Comparison of ENCODE assay signal across 8 cellular contexts in genomic region chr19:8512991-8513686, GRCh38. TPM values are rescaled to one million over a fixed set of nuclear protein-coding genes. Genes with fewer than 3 reads are reported as not detected.
DNase-seq lines count a peak whose midpoint lies in the region; ATAC-seq and TF ChIP-seq lines count a peak whose summit lies in the region.

No MANE protein-coding gene starts in this region.

- peaks cover 0 to 26% of the 10 kb centered on the region in 2 donors for H3K36me3 Mint-ChIP-seq in CD14-positive monocyte
- H3K36me3 Mint-ChIP-seq in effector memory CD8-positive, alpha-beta T cell (ENCODE audit: insufficient read depth): peaks cover 45% of the 10 kb centered on the region
- peaks cover 3% of the 10 kb centered on the region for H3K36me3 Mint-ChIP-seq in neural crest cell (ENCODE audit: low read depth)

- no peaks in the 10 kb centered on the region for H3K27me3 ChIP-seq in NT2/D1 (ENCODE audit: insufficient read depth, insufficient read length)

- no peaks in the 10 kb centered on the region for H3K9me3 ChIP-seq in NT2/D1 (ENCODE audit: insufficient read depth, low read length)

- no peaks in the 10 kb centered on the region for H3K9me3 Mint-ChIP-seq in CD14-positive monocyte
- no peaks in the 10 kb centered on the region for H3K9me3 Mint-ChIP-seq in effector memory CD8-positive, alpha-beta T cell
- peaks cover 3% of the 10 kb centered on the region for H3K9me3 Mint-ChIP-seq in neural crest cell

- no peak for TF ChIP-seq CTCF in CD14-positive monocyte (IDR thresholded peaks at IDR 0.05)
- no peak for TF ChIP-seq CTCF in neural crest cell (conservative IDR thresholded peaks at IDR 0.05)

- H3K4me3 ChIP-seq in NT2/D1 (ENCODE audit: insufficient read length, low read depth): peak overlapping the region; percentile 27

- H3K27ac Mint-ChIP-seq in CD14-positive monocyte: peak overlapping the region; percentile 95 to 99 (median 98)
- peak overlapping the region; percentile 97 to 99 for H3K27ac Mint-ChIP-seq in effector memory CD8-positive, alpha-beta T cell
- peak overlapping the region; percentile 100 for H3K27ac Mint-ChIP-seq in neural crest cell (ENCODE audit: unreplicated experiment)

- H3K4me1 Mint-ChIP-seq in CD14-positive monocyte: peaks cover 60% of the 10 kb centered on the region
- H3K4me1 Mint-ChIP-seq in effector memory CD8-positive, alpha-beta T cell (ENCODE audit: low read depth in 2 of 2): peaks cover 37 to 42% of the 10 kb centered on the region in 2 donors
- H3K4me1 Mint-ChIP-seq in neural crest cell: peaks cover 20% of the 10 kb centered on the region

- intact Hi-C loops in CD14-positive monocyte (cut with micrococcal nuclease): loop anchor here in 1 of 2 donors (10.0 kb wide), 1 partner anchor 98 kb away; the partner anchor contains the start of gene MARCHF2

- no peak for DNase-seq in CD14-positive monocyte (ENCODE audit: low spot score)
- DNase-seq in NT2/D1 (ENCODE audit: low read depth, low spot score): no peak
- DNase-seq in effector memory CD8-positive, alpha-beta T cell: no peak
- no peak for DNase-seq in neural crest cell (ENCODE audit: low read depth, low spot score)
- DNase-seq in COLO829 (ENCODE audit: low spot score): no peak
- no peak for DNase-seq in AG20443 (ENCODE audit: low spot score)
- no peak for DNase-seq in stimulated activated CD4-positive, alpha-beta T cell treated with anti-CD3 and anti-CD28 coated beads, Interleukin-15, amount 100 ng/mL, for 24 hours

- no peak for ATAC-seq in effector memory CD8-positive, alpha-beta T cell (replicated peaks)
- ATAC-seq in HG02610 (IDR thresholded peaks at IDR 0.05; ENCODE audit: unreplicated experiment): no peak

- H3K4me1 ChIP-seq in NT2/D1 (ENCODE audit: insufficient read depth, insufficient read length): peaks cover 12% of the 10 kb centered on the region

- H3K27me3 Mint-ChIP-seq in CD14-positive monocyte (ENCODE audit: low read depth in 3 of 3) (peaks cover 0 to 4% (median 0%) of the 10 kb centered on the region in 3 donors), neural crest cell (ENCODE audit: low read depth) (peaks cover 5% of the 10 kb centered on the region)
- no peaks in the 10 kb centered on the region for H3K27me3 Mint-ChIP-seq in effector memory CD8-positive, alpha-beta T cell

- H3K36me3 ChIP-seq in NT2/D1 (ENCODE audit: insufficient read depth, insufficient read length, low read length): peaks cover 21% of the 10 kb centered on the region

- H3K9ac ChIP-seq in NT2/D1 (ENCODE audit: insufficient read length, low read depth): peak overlapping the region; percentile 88

- H3K4me3 Mint-ChIP-seq in CD14-positive monocyte (peak overlapping the region; percentile 80 to 92), neural crest cell (peak overlapping the region; percentile 94)
- H3K4me3 Mint-ChIP-seq in effector memory CD8-positive, alpha-beta T cell: peak overlapping the region; percentile 89 to 91

RNA-seq across cellular contexts. Expression of gene ZNF414, which starts 0.8 kb away (rescaled TPM):
- polyA plus RNA-seq in CD14-positive monocyte: 1 to 10 TPM; 4.1 to 4.7 TPM
- total RNA-seq in neural crest cell: 31.1 and 31.8 TPM in 2 replicates

RNA-seq across cellular contexts. Expression of gene PRAM1, which starts 10.7 kb away (rescaled TPM):
- polyA plus RNA-seq in CD14-positive monocyte: 10 to 100 TPM; 43.3 to 69.0 TPM
- total RNA-seq in neural crest cell: 0.21 and 0.55 TPM in 2 replicates
